ENCODE assay signal across 16 cellular contexts in genomic region chr10:129741978-129742741, GRCh38.
"Had no signal": no experiment of that assay in that cellular context is flagged by ENCODE, and none has a peak within 500 bp of the region (broad histone marks: within the 10 kb centered on the region; RNA-seq: fewer than 3 reads in every experiment).

No MANE protein-coding gene starts in this region.

- H3K27ac ChIP-seq: prostate gland, SK-N-MC, thoracic aorta had no signal

- DNase-seq: activated B cell treated with CpG ODN at 0.5 μM for 24 hours; activated CD4-positive, alpha-beta T cell treated with anti-CD3 and anti-CD28 coated beads, Interleukin-2, amount 10 ng/mL, durations not matched to agents 7 days and 5 days; activated naive CD4-positive, alpha-beta T cell treated with anti-CD3 and anti-CD28 coated beads for 36 hours; central memory CD4-positive, alpha-beta T cell; kidney glomerular epithelial cell; midbrain; naive B cell; nucleus accumbens; stimulated activated CD4-positive, alpha-beta T cell treated with anti-CD3 and anti-CD28 coated beads, Interleukin-12 subunit alpha, Interleukin-12 subunit beta, amount 100 ng/mL, for 4 hours; stimulated activated CD4-positive, alpha-beta T cell treated with anti-CD3 and anti-CD28 coated beads, Interleukin-2, amount 100 ng/mL, for 48 hours; stimulated activated naive CD4-positive, alpha-beta T cell treated with Interleukin-2 at 50 U/mL for 16 hours had no signal

- H3K9me3 ChIP-seq: prostate gland had no signal

- H3K36me3 ChIP-seq: prostate gland, thoracic aorta had no signal

- ATAC-seq: sciatic nerve, T-cell had no signal

- H3K4me3 ChIP-seq: prostate gland, SK-N-MC, thoracic aorta had no signal

- H3K4me1 ChIP-seq: prostate gland had no signal
